Comparison of ENCODE assay signal across 13 cellular contexts in the genomic region with DNA sequence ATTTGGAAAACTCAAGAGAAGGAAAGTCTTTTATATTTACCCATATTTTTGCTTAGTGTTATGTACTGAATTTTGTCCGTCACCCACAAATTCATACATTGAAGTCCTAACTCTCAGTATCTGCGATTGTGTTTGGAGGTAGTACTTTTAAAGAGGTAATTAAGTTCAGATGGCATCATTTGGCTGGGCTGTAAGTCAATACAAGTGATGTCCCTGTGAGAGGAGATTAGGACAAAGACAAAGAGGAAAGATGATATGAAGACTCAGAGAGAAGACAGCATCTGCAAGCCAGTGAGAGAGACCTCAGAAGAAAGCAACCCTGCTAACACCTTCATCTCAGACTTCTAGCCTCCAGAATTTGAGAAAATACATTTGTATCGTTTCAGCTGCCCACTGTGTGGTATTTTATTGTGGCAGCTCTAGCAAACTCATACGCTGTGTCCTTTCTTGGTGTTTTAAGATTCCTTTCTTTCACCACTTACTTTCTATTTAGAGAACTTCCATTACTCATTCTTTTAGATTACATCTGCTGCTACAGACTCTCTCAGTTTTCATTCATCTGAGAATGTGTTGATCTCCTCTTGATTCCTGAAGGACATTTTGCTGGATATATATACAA. TPM values are rescaled to one million over a fixed set of nuclear protein-coding genes. Genes with fewer than 3 reads are reported as not detected.
DNase-seq lines count a peak whose midpoint lies in the region; ATAC-seq and TF ChIP-seq lines count a peak whose summit lies in the region.
"Had no signal": no experiment of that assay in that cellular context is flagged by ENCODE, and none has a peak within 500 bp of the region (broad histone marks: within the 10 kb centered on the region; RNA-seq: fewer than 3 reads in every experiment).

No MANE protein-coding gene starts in this region.

- H3K36me3 ChIP-seq in suprapubic skin (no peaks in the 10 kb centered on the region), MM.1S (replicated peaks; ENCODE audit: insufficient read depth, low read length) (no peaks in the 10 kb centered on the region)

- H4K20me1 ChIP-seq in MM.1S (ENCODE audit: insufficient read depth, low read length), result no peaks in the 10 kb centered on the region

- no peaks in the 10 kb centered on the region for H3F3A ChIP-seq in MM.1S (ENCODE audit: insufficient read depth, low read length)

- no peaks in the 10 kb centered on the region for H3K9me3 ChIP-seq in suprapubic skin
- no peaks in the 10 kb centered on the region for H3K9me3 ChIP-seq in MM.1S (replicated peaks; ENCODE audit: insufficient read depth, low read length)
- H3K9me3 ChIP-seq: A549 had no signal

- H3K4me3 Mint-ChIP-seq in activated CD8-positive, alpha-beta T cell treated with anti-CD3 and anti-CD28 coated beads for 36 hours, result no peak overlapping the region
- no peak overlapping the region for H3K4me3 Mint-ChIP-seq in activated CD8-positive, alpha-beta T cell treated with anti-CD3 and anti-CD28 coated beads, Interleukin-2, amount 10 ng/mL, durations not matched to agents 7 days and 5 days
- H3K4me3 Mint-ChIP-seq in activated naive CD8-positive, alpha-beta T cell treated with anti-CD3 and anti-CD28 coated beads for 36 hours, result no peak overlapping the region
- no peak overlapping the region for H3K4me3 Mint-ChIP-seq in immature natural killer cell

- DNase-seq in activated CD8-positive, alpha-beta T cell treated with anti-CD3 and anti-CD28 coated beads for 36 hours, result no peak
- no peak for DNase-seq in activated CD8-positive, alpha-beta T cell treated with anti-CD3 and anti-CD28 coated beads, Interleukin-2, amount 10 ng/mL, durations not matched to agents 7 days and 5 days
- no peak for DNase-seq in activated naive CD8-positive, alpha-beta T cell treated with anti-CD3 and anti-CD28 coated beads for 36 hours
- DNase-seq in immature natural killer cell (no peak), suprapubic skin (ENCODE audit: low spot score in 2 of 2) (no peak), MM.1S (no peak), GM10248 (ENCODE audit: extremely low spot score) (no peak)
- DNase-seq: activated CD4-positive, alpha-beta T cell treated with anti-CD3 and anti-CD28 coated beads for 4 hours; NCI-H1417; PC-3 had no signal

- WGBS in suprapubic skin, result 74% methylated on average over 4 of the region's 4 CpGs

- no peak overlapping the region for H3K9ac ChIP-seq in MM.1S (ENCODE audit: low read length)
- H3K9ac ChIP-seq: parathyroid adenoma had no signal

- H3K27ac Mint-ChIP-seq in activated CD8-positive, alpha-beta T cell treated with anti-CD3 and anti-CD28 coated beads for 36 hours, result peak overlapping the region; percentile 68
- H3K27ac Mint-ChIP-seq in activated CD8-positive, alpha-beta T cell treated with anti-CD3 and anti-CD28 coated beads, Interleukin-2, amount 10 ng/mL, durations not matched to agents 7 days and 5 days, result no peak overlapping the region
- H3K27ac Mint-ChIP-seq in activated naive CD8-positive, alpha-beta T cell treated with anti-CD3 and anti-CD28 coated beads for 36 hours, result peak overlapping the region; percentile 9
- peak overlapping the region; percentile 8 to 53 (median 48) for H3K27ac Mint-ChIP-seq in immature natural killer cell

- peak; percentile 27 for ATAC-seq in activated CD8-positive, alpha-beta T cell treated with anti-CD3 and anti-CD28 coated beads for 36 hours
- no peak for ATAC-seq in activated CD8-positive, alpha-beta T cell treated with anti-CD3 and anti-CD28 coated beads, Interleukin-2, amount 10 ng/mL, durations not matched to agents 7 days and 5 days
- ATAC-seq in GM19351 (IDR thresholded peaks at IDR 0.05; ENCODE audit: unreplicated experiment), result no peak
- ATAC-seq: A549, PC-3 had no signal

- H3K4me3 ChIP-seq in suprapubic skin, result no peak overlapping the region
- no peak overlapping the region for H3K4me3 ChIP-seq in MM.1S (ENCODE audit: low read length)
- H3K4me3 ChIP-seq: A549 had no signal

- no peaks in the 10 kb centered on the region for H3K27me3 Mint-ChIP-seq in activated CD8-positive, alpha-beta T cell treated with anti-CD3 and anti-CD28 coated beads for 36 hours
- no peaks in the 10 kb centered on the region for H3K27me3 Mint-ChIP-seq in activated CD8-positive, alpha-beta T cell treated with anti-CD3 and anti-CD28 coated beads, Interleukin-2, amount 10 ng/mL, durations not matched to agents 7 days and 5 days (ENCODE audit: low read depth)
- no peaks in the 10 kb centered on the region for H3K27me3 Mint-ChIP-seq in activated naive CD8-positive, alpha-beta T cell treated with anti-CD3 and anti-CD28 coated beads for 36 hours
- no peaks in the 10 kb centered on the region for H3K27me3 Mint-ChIP-seq in immature natural killer cell (ENCODE audit: low read depth in 3 of 3)

- H3K79me2 ChIP-seq in MM.1S (ENCODE audit: low read length), result peaks cover 39% of the 10 kb centered on the region

- H3K4me1 ChIP-seq in suprapubic skin (peaks cover 34% of the 10 kb centered on the region), MM.1S (ENCODE audit: low read length) (peaks cover 1% of the 10 kb centered on the region)

- CTCF ChIA-PET in activated CD8-positive, alpha-beta T cell treated with anti-CD3 and anti-CD28 coated beads for 36 hours (lab: Charles Lee), result interaction anchor here (0.9 kb wide), 1 partner anchor 12 kb away, joined by 5 read pairs; no protein-coding TSS in a partner anchor
- CTCF ChIA-PET in activated CD8-positive, alpha-beta T cell treated with anti-CD3 and anti-CD28 coated beads, Interleukin-2, amount 10 ng/mL, durations not matched to agents 7 days and 5 days (lab: Charles Lee), result interaction anchor here (1.2 kb wide), 1 partner anchor 22 kb away, joined by 3 read pairs; no protein-coding TSS in a partner anchor
- CTCF ChIA-PET in GM10248 (lab: Yijun Ruan, JAX), result interaction anchor here (1.8 kb wide), 1 partner anchor 12 kb away, joined by 10 read pairs; no protein-coding TSS in a partner anchor

- H3K27me3 ChIP-seq in suprapubic skin (no peaks in the 10 kb centered on the region), MM.1S (replicated peaks; ENCODE audit: insufficient read depth, low read length) (no peaks in the 10 kb centered on the region)

- no peak for TF ChIP-seq CTCF in activated CD8-positive, alpha-beta T cell treated with anti-CD3 and anti-CD28 coated beads for 36 hours (IDR thresholded peaks at IDR 0.05)
- TF ChIP-seq CTCF in suprapubic skin (IDR thresholded peaks at IDR 0.05), result no peak
- TF ChIP-seq CTCF in MM.1S (IDR thresholded peaks at IDR 0.05; ENCODE audit: low read length), result no peak
- TF ChIP-seq CTCF in GM10248 (IDR thresholded peaks at IDR 0.05; ENCODE audit: control extremely low read depth, extremely low read depth, low read depth, missing control alignments), result no peak

- POLR2A ChIA-PET in activated CD8-positive, alpha-beta T cell treated with anti-CD3 and anti-CD28 coated beads for 36 hours (lab: Charles Lee), result interaction anchor here (2.0 kb wide), 1 partner anchor 12 kb away, joined by 5 read pairs; no protein-coding TSS in a partner anchor
- POLR2A ChIA-PET in activated CD8-positive, alpha-beta T cell treated with anti-CD3 and anti-CD28 coated beads, Interleukin-2, amount 10 ng/mL, durations not matched to agents 7 days and 5 days (lab: Charles Lee), result no interaction called here
- POLR2A ChIA-PET in GM10248 (lab: Yijun Ruan, JAX), result no interaction called here

- H3K9me3 Mint-ChIP-seq in activated CD8-positive, alpha-beta T cell treated with anti-CD3 and anti-CD28 coated beads for 36 hours, result no peaks in the 10 kb centered on the region
- no peaks in the 10 kb centered on the region for H3K9me3 Mint-ChIP-seq in activated CD8-positive, alpha-beta T cell treated with anti-CD3 and anti-CD28 coated beads, Interleukin-2, amount 10 ng/mL, durations not matched to agents 7 days and 5 days (ENCODE audit: insufficient read depth)
- no peaks in the 10 kb centered on the region for H3K9me3 Mint-ChIP-seq in activated naive CD8-positive, alpha-beta T cell treated with anti-CD3 and anti-CD28 coated beads for 36 hours
- H3K9me3 Mint-ChIP-seq in immature natural killer cell, result peaks cover 0 to 2% (median 0%) of the 10 kb centered on the region in 6 donors

- TF ChIP-seq EP300 in suprapubic skin (IDR thresholded peaks at IDR 0.05), result no peak

- intact Hi-C loops in activated CD8-positive, alpha-beta T cell treated with anti-CD3 and anti-CD28 coated beads for 36 hours (cut with micrococcal nuclease), result no loop called here

- H3K4me2 ChIP-seq in MM.1S (ENCODE audit: low read depth, low read length), result no peak overlapping the region
- H3K4me2 ChIP-seq: A549 had no signal

- peak overlapping the region; percentile 40 for H3K27ac ChIP-seq in suprapubic skin
- H3K27ac ChIP-seq in MM.1S (ENCODE audit: low read length), result no peak overlapping the region
- H3K27ac ChIP-seq: A549, parathyroid adenoma had no signal

- H2AFZ ChIP-seq in MM.1S (ENCODE audit: low read length), result no peak overlapping the region
- H2AFZ ChIP-seq: parathyroid adenoma had no signal

- H3K9me2 ChIP-seq in MM.1S (replicated peaks; ENCODE audit: insufficient read depth, low read length), result no peaks in the 10 kb centered on the region

- peaks cover 34% of the 10 kb centered on the region for H3K4me1 Mint-ChIP-seq in activated CD8-positive, alpha-beta T cell treated with anti-CD3 and anti-CD28 coated beads for 36 hours (ENCODE audit: low read depth)
- peaks cover 22% of the 10 kb centered on the region for H3K4me1 Mint-ChIP-seq in activated CD8-positive, alpha-beta T cell treated with anti-CD3 and anti-CD28 coated beads, Interleukin-2, amount 10 ng/mL, durations not matched to agents 7 days and 5 days (ENCODE audit: low read depth)
- H3K4me1 Mint-ChIP-seq in activated naive CD8-positive, alpha-beta T cell treated with anti-CD3 and anti-CD28 coated beads for 36 hours, result peaks cover 36% of the 10 kb centered on the region
- H3K4me1 Mint-ChIP-seq in immature natural killer cell, result peaks cover 32 to 63% of the 10 kb centered on the region in 2 donors

- peaks cover 4% of the 10 kb centered on the region for H3K36me3 Mint-ChIP-seq in activated CD8-positive, alpha-beta T cell treated with anti-CD3 and anti-CD28 coated beads for 36 hours (ENCODE audit: low read depth)
- H3K36me3 Mint-ChIP-seq in activated CD8-positive, alpha-beta T cell treated with anti-CD3 and anti-CD28 coated beads, Interleukin-2, amount 10 ng/mL, durations not matched to agents 7 days and 5 days (ENCODE audit: low read depth), result peaks cover 12% of the 10 kb centered on the region
- peaks cover 6% of the 10 kb centered on the region for H3K36me3 Mint-ChIP-seq in activated naive CD8-positive, alpha-beta T cell treated with anti-CD3 and anti-CD28 coated beads for 36 hours
- peaks cover 0 to 3% (median 3%) of the 10 kb centered on the region in 3 donors for H3K36me3 Mint-ChIP-seq in immature natural killer cell

- TF ChIP-seq POLR2A in suprapubic skin (IDR thresholded peaks at IDR 0.05), result no peak

RNA-seq across cellular contexts. Expression of gene LRCH3, which starts 17.0 kb away (rescaled TPM):
- total RNA-seq in activated CD8-positive, alpha-beta T cell treated with anti-CD3 and anti-CD28 coated beads for 36 hours, result 10 to 100 TPM; 43.8 to 53.5 TPM
- total RNA-seq in activated CD8-positive, alpha-beta T cell treated with anti-CD3 and anti-CD28 coated beads, Interleukin-2, amount 10 ng/mL, durations not matched to agents 7 days and 5 days, result 10 to 100 TPM; 50.7 to 60.4 TPM
- total RNA-seq in activated naive CD8-positive, alpha-beta T cell treated with anti-CD3 and anti-CD28 coated beads for 36 hours, result 10 to 100 TPM; 33.6 to 34.4 TPM
- 10 to 100 TPM in 1 of 3 donors, 1 to 10 TPM in 2; 4.5 to 26.3 (median 7.2) TPM for polyA plus RNA-seq in immature natural killer cell
- 10 to 100 TPM; 19.2 to 69.3 (median 28.3) TPM for total RNA-seq in suprapubic skin

RNA-seq across cellular contexts. Expression of gene FYTTD1, which starts 58.4 kb away (rescaled TPM):
- total RNA-seq in activated CD8-positive, alpha-beta T cell treated with anti-CD3 and anti-CD28 coated beads for 36 hours, result 10 to 100 TPM; 25.4 to 27.0 TPM
- 10 to 100 TPM; 38.4 to 41.8 TPM for total RNA-seq in activated CD8-positive, alpha-beta T cell treated with anti-CD3 and anti-CD28 coated beads, Interleukin-2, amount 10 ng/mL, durations not matched to agents 7 days and 5 days
- 10 to 100 TPM; 23.2 to 25.0 TPM for total RNA-seq in activated naive CD8-positive, alpha-beta T cell treated with anti-CD3 and anti-CD28 coated beads for 36 hours
- polyA plus RNA-seq in immature natural killer cell, result 100 to 1,000 TPM; 103 to 144 (median 141) TPM
- total RNA-seq in suprapubic skin, result 10 to 100 TPM; 46.6 to 53.3 (median 49.9) TPM
